In genomic region chr9:87371801-87372374, GRCh38 we compare ENCODE assay signal across 18 cellular contexts.
"Had no signal": no experiment of that assay in that cellular context is flagged by ENCODE, and none has a peak within 500 bp of the region (broad histone marks: within the 10 kb centered on the region; RNA-seq: fewer than 3 reads in every experiment).

No MANE protein-coding gene starts in this region.

- H3K27me3 ChIP-seq: foreskin keratinocyte, left lung, sigmoid colon, testis, upper lobe of left lung had no signal

- H3K4me1 ChIP-seq: left lung, testis, upper lobe of left lung had no signal

- ATAC-seq: foreskin keratinocyte; natural killer cell treated with Interleukin-12 subunit alpha and Interleukin-12 subunit beta and Interleukin-15 and Interleukin-18, amount 100 ng/mL, for 72 hours had no signal

- H3K4me3 ChIP-seq: left lung, lung, sigmoid colon, testis, upper lobe of left lung had no signal

- H3K9me3 ChIP-seq: left lung, testis, upper lobe of left lung had no signal

- DNase-seq: activated CD4-positive, alpha-beta T cell treated with anti-CD3 and anti-CD28 coated beads for 1 hour; activated gamma-delta T cell treated with Interleukin-2 at 50 U/mL for 16 hours; activated T-cell treated with anti-CD3 and anti-CD28 coated beads, Interleukin-2, amount 50 U/mL, for 1 hour; anterior cingulate cortex; caudate nucleus; dermis blood vessel endothelial cell; effector CD8-positive, alpha-beta T cell; foreskin keratinocyte; immature natural killer cell; left lung; sigmoid colon; stimulated activated CD4-positive, alpha-beta T cell treated with anti-CD3 and anti-CD28 coated beads, Interleukin-2, amount 100 ng/mL, for 48 hours; stimulated activated CD8-positive, alpha-beta memory T cell treated with anti-CD3 and anti-CD28 coated beads, Interleukin-4, amount 100 ng/mL, for 48 hours; stimulated activated naive CD4-positive, alpha-beta T cell; testis had no signal

- H3K27ac ChIP-seq: foreskin keratinocyte, left lung, sigmoid colon, testis, upper lobe of left lung had no signal

- H3K36me3 ChIP-seq: left lung, sigmoid colon, upper lobe of left lung had no signal
